ENCODE assay signal across 18 cellular contexts in the genomic region with DNA sequence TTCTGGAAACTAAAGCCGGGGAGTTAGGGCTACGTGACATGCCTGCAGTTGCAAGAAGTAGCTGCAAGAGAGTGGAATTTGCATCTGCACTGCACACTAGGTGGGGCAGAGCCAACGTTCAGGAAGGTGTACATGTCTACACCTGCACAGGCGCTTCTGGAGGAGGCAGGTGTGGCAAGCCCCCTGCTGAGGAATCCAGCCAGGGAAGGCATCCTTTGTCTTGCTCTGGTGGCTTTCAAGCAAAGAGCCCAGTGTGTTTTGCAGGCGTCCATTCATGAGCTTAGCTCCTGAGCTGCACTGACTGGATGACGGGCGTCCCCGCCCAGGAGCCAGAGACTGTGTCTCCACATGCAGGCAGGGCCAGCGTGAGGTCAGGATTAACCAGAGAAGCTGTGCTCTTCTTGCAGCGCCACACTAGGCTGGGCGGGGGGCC.
A peak's percentile ranks its signal among the peaks of the same experiment; 100 is the strongest.
DNase-seq lines count a peak whose midpoint lies in the region; ATAC-seq and TF ChIP-seq lines count a peak whose summit lies in the region.
"Had no signal": no experiment of that assay in that cellular context is flagged by ENCODE, and none has a peak within 500 bp of the region (broad histone marks: within the 10 kb centered on the region; RNA-seq: fewer than 3 reads in every experiment).

No MANE protein-coding gene starts in this region.

- H3K27me3 Mint-ChIP-seq in immature natural killer cell (ENCODE audit: low read depth in 3 of 3) = no peaks in the 10 kb centered on the region

- H3K27me3 ChIP-seq in BLaER1 (no peaks in the 10 kb centered on the region), mesenchymal stem cell (ENCODE audit: control insufficient read depth in 1 of 2, insufficient read depth in 1 of 2, low read length in 2 of 2) (no peaks in the 10 kb centered on the region), heart left ventricle (no peaks in the 10 kb centered on the region), HAP-1 (ENCODE audit: low read depth) (no peaks in the 10 kb centered on the region)
- H3K27me3 ChIP-seq: neutrophil, Peyer's patch had no signal

- H3K14ac ChIP-seq in mesenchymal stem cell (ENCODE audit: low read length in 2 of 2) = no peak overlapping the region

- no peak overlapping the region for H3K27ac Mint-ChIP-seq in immature natural killer cell
- H3K27ac Mint-ChIP-seq: activated T-helper 1 cell treated with anti-CD3 and anti-CD28 coated beads, Interleukin-12 subunit alpha, Interleukin-12 subunit beta, Interleukin-2, Interleukin-4 antibody, amounts not matched to agents 30 ng/mL and 10 ng/mL and 1 ng/mL, durations not matched to agents 14 hours and 24 hours and 36 hours had no signal

- H2BK12ac ChIP-seq in mesenchymal stem cell (ENCODE audit: low read length in 2 of 2) = peak overlapping the region; percentile 70 to 77

- no TSS peak for BruUV-seq in OCI-LY7 (replicated peaks; lab: Mats Ljungman, UMichigan)

- H3K9me2 ChIP-seq in OCI-LY7 (ENCODE audit: insufficient read depth, low read length) = no peaks in the 10 kb centered on the region

- H3K4me3 ChIP-seq in BLaER1 (no peak overlapping the region), OCI-LY7 (ENCODE audit: low read depth, low read length, poor library complexity, severe bottlenecking) (no peak overlapping the region), mesenchymal stem cell (ENCODE audit: insufficient read depth in 1 of 2, low read depth in 1 of 2, low read length in 2 of 2) (no peak overlapping the region), heart left ventricle (no peak overlapping the region), HAP-1 (no peak overlapping the region)
- H3K4me3 ChIP-seq: Peyer's patch had no signal

- WGBS in mesenchymal stem cell = 90% methylated on average over 11 of the region's 11 CpGs
- 86 to 94% (median 91%) methylated on average over 9 to 11 of the region's 11 CpGs for WGBS in heart left ventricle, 4 donors

- peaks cover 0 to 7% of the 10 kb centered on the region in 2 donors for H3K4me1 Mint-ChIP-seq in immature natural killer cell

- peak overlapping the region in 1 of 2 experiments; percentile 36 for H3K4ac ChIP-seq in mesenchymal stem cell (ENCODE audit: low read depth in 1 of 2, low read length in 2 of 2)

- in situ Hi-C loops in HAP-1 (cut with MboI; ENCODE audit: low sequenced_read_pairs) = no loop called here

- H3K4me2 ChIP-seq in BLaER1 (peak overlapping the region; percentile 18; the same call in 1 of the 2 replicates), OCI-LY7 (ENCODE audit: low read length) (peak overlapping the region; percentile 54), mesenchymal stem cell (ENCODE audit: low read length, poor library complexity, severe bottlenecking) (no peak overlapping the region)

- POLR2A ChIA-PET in OCI-LY7 (lab: Charles Lee) = interaction anchor here (0.9 to 1.9 kb wide), 2 partner anchors 9 to 11 kb away, joined by 3 to 6 read pairs; no protein-coding TSS in a partner anchor

- no peak for ATAC-seq in heart left ventricle
- ATAC-seq: left ventricle myocardium superior had no signal

- no peaks in the 10 kb centered on the region for H3K36me3 Mint-ChIP-seq in immature natural killer cell

- peak overlapping the region; percentile 47 for H4K91ac ChIP-seq in mesenchymal stem cell (ENCODE audit: low read length)

- CTCF ChIA-PET in OCI-LY7 (lab: Charles Lee; ENCODE audit: unreplicated experiment) = no interaction called here

- H4K8ac ChIP-seq in mesenchymal stem cell (ENCODE audit: low read length) = peak overlapping the region; percentile 32

- DNase-seq in LoVo (ENCODE audit: low spot score) = peak; percentile 15
- DNase-seq in OCI-LY7 (ENCODE audit: low spot score) = peak; percentile 48
- DNase-seq in mesenchymal stem cell = no peak
- DNase-seq in hepatic stellate cell (ENCODE audit: low spot score) = no peak
- no peak for DNase-seq in immature natural killer cell
- DNase-seq in heart left ventricle = no peak
- DNase-seq in HAP-1 (ENCODE audit: low spot score in 2 of 2) = no peak
- DNase-seq: activated CD4-positive, alpha-beta T cell treated with anti-CD3 and anti-CD28 coated beads for 4 hours; DND-41; effector CD4-positive, alpha-beta T cell; left ventricle myocardium superior; NCI-H1105 treated with DMSO at 0.1 percent for 48 hours; stimulated activated CD4-positive, alpha-beta T cell treated with anti-CD3 and anti-CD28 coated beads, Interleukin-12 subunit alpha, Interleukin-12 subunit beta, amount 100 ng/mL, for 4 hours; T-helper 1 cell had no signal

- H2BK15ac ChIP-seq in mesenchymal stem cell (ENCODE audit: low read depth, poor library complexity, severe bottlenecking) = peak overlapping the region; percentile 65

- H3K9me3 ChIP-seq in BLaER1 = no peaks in the 10 kb centered on the region
- H3K9me3 ChIP-seq in OCI-LY7 (ENCODE audit: low read length) = no peaks in the 10 kb centered on the region
- no peaks in the 10 kb centered on the region for H3K9me3 ChIP-seq in mesenchymal stem cell (ENCODE audit: control insufficient read depth, low read length)
- H3K9me3 ChIP-seq in heart left ventricle = no peaks in the 10 kb centered on the region
- H3K9me3 ChIP-seq in HAP-1 = no peaks in the 10 kb centered on the region
- H3K9me3 ChIP-seq: neutrophil, Peyer's patch had no signal

- H3K4me1 ChIP-seq in BLaER1 = peaks cover 61% of the 10 kb centered on the region
- peaks cover 49% of the 10 kb centered on the region for H3K4me1 ChIP-seq in OCI-LY7 (ENCODE audit: insufficient read depth, low read length, poor library complexity, severe bottlenecking)
- peaks cover 9% of the 10 kb centered on the region for H3K4me1 ChIP-seq in mesenchymal stem cell (ENCODE audit: control insufficient read depth, insufficient read depth, low read depth, low read length)
- peaks cover 9 to 39% (median 28%) of the 10 kb centered on the region in 12 donors for H3K4me1 ChIP-seq in heart left ventricle
- no peaks in the 10 kb centered on the region for H3K4me1 ChIP-seq in HAP-1

- H3K79me2 ChIP-seq in OCI-LY7 (ENCODE audit: insufficient read depth, low read depth, low read length) = no peaks in the 10 kb centered on the region

- no peaks in the 10 kb centered on the region for H3K9me3 Mint-ChIP-seq in immature natural killer cell
- H3K9me3 Mint-ChIP-seq: activated T-helper 1 cell treated with anti-CD3 and anti-CD28 coated beads, Interleukin-12 subunit alpha, Interleukin-12 subunit beta, Interleukin-2, Interleukin-4 antibody, amounts not matched to agents 30 ng/mL and 10 ng/mL and 1 ng/mL, durations not matched to agents 14 hours and 24 hours and 36 hours had no signal

- TF ChIP-seq POLR2A in heart left ventricle (IDR thresholded peaks at IDR 0.05) = no peak

- no peak overlapping the region; the same call in 1 of the 2 replicates for H3K27ac ChIP-seq in BLaER1
- H3K27ac ChIP-seq in OCI-LY7 (ENCODE audit: low read depth, low read length, poor library complexity, severe bottlenecking) = no peak overlapping the region
- no peak overlapping the region for H3K27ac ChIP-seq in mesenchymal stem cell (ENCODE audit: low read length, poor library complexity, severe bottlenecking)
- H3K27ac ChIP-seq in heart left ventricle = no peak overlapping the region
- H3K27ac ChIP-seq: Peyer's patch had no signal

- H3K79me1 ChIP-seq in mesenchymal stem cell (replicated peaks; ENCODE audit: low read length, poor library complexity, severe bottlenecking) = peaks cover 6% of the 10 kb centered on the region

- no peaks in the 10 kb centered on the region for H4K20me1 ChIP-seq in BLaER1
- H4K20me1 ChIP-seq in OCI-LY7 (ENCODE audit: insufficient read depth, low read length) = no peaks in the 10 kb centered on the region

- H2BK5ac ChIP-seq in mesenchymal stem cell (ENCODE audit: low read depth, low read length, poor library complexity, severe bottlenecking) = no peak overlapping the region

- TF ChIP-seq CTCF in OCI-LY7 (conservative IDR thresholded peaks at IDR 0.05; ENCODE audit: low read length) = no peak
- no peak for TF ChIP-seq CTCF in heart left ventricle (IDR thresholded peaks at IDR 0.05)

- no peak overlapping the region for H3K4me3 Mint-ChIP-seq in immature natural killer cell
- H3K4me3 Mint-ChIP-seq: activated T-helper 1 cell treated with anti-CD3 and anti-CD28 coated beads, Interleukin-12 subunit alpha, Interleukin-12 subunit beta, Interleukin-2, Interleukin-4 antibody, amounts not matched to agents 30 ng/mL and 10 ng/mL and 1 ng/mL, durations not matched to agents 14 hours and 24 hours and 36 hours had no signal

- H3K36me3 ChIP-seq in BLaER1 (no peaks in the 10 kb centered on the region), OCI-LY7 (ENCODE audit: insufficient read depth, low read length) (no peaks in the 10 kb centered on the region), mesenchymal stem cell (ENCODE audit: control insufficient read depth in 1 of 2, insufficient read depth in 2 of 2, low read depth in 1 of 2, low read length in 2 of 2) (peaks cover 0 to 7% of the 10 kb centered on the region in 2 experiments), heart left ventricle (no peaks in the 10 kb centered on the region), HAP-1 (replicated peaks) (no peaks in the 10 kb centered on the region)
- H3K36me3 ChIP-seq: neutrophil, Peyer's patch had no signal

- H2AFZ ChIP-seq in OCI-LY7 (ENCODE audit: low read length) (no peak overlapping the region), mesenchymal stem cell (ENCODE audit: low read depth, low read length) (no peak overlapping the region)

- H2AK5ac ChIP-seq in mesenchymal stem cell (ENCODE audit: low read length, severe bottlenecking) = peak overlapping the region; percentile 24

- no peak overlapping the region for H2BK120ac ChIP-seq in mesenchymal stem cell (ENCODE audit: low read depth, low read length)

- H3K9ac ChIP-seq in BLaER1 (no peak overlapping the region), mesenchymal stem cell (ENCODE audit: low read length) (no peak overlapping the region)

- no peak overlapping the region for H3K23ac ChIP-seq in mesenchymal stem cell (ENCODE audit: low read length in 2 of 2)

- intact Hi-C loops in OCI-LY7 (cut with micrococcal nuclease; ENCODE audit: unreplicated experiment) = no loop called here
- intact Hi-C loops in heart left ventricle (cut with DNase I) = loop anchor here in 1 of 10 donors (5.0 kb wide), 1 partner anchor 111 kb away; no protein-coding TSS in a partner anchor

- H3K18ac ChIP-seq in mesenchymal stem cell (ENCODE audit: low read depth in 1 of 2, low read length in 2 of 2) = peak overlapping the region in 1 of 2 experiments; percentile 69

Comparison
In these comparisons a context has a peak if more than half of its experiments do, and no peak if none do; other contexts are left out.
1. DNase-seq: peak in LoVo (single experiment) and OCI-LY7 (single experiment); none in mesenchymal stem cell (single experiment), hepatic stellate cell (single experiment), immature natural killer cell (0 of 3), heart left ventricle (0 of 5) and HAP-1 (0 of 2).